In the genomic region with DNA sequence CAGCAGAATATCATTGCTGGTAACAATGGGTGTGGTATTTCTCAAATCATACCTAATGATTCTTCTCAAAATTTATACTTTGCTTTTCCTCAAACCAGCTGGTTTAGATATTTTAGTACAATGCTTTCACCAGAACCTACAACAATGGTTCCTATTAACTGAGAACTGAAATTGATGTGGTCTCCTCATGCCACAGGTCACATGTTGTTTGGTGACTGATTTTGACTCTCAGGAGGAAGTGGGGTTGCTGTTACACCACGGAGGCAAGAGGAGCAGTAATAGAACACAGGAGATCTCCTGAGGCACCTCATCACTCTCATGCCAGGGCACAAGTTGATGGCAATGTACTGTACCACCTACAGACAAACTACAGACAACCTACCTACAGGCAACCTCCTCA, we compare ENCODE assay signal across 9 cellular contexts. TPM values are rescaled to one million over a fixed set of nuclear protein-coding genes. Genes with fewer than 3 reads are reported as not detected.
DNase-seq lines count a peak whose midpoint lies in the region; ATAC-seq and TF ChIP-seq lines count a peak whose summit lies in the region.
"Had no signal": no experiment of that assay in that cellular context is flagged by ENCODE, and none has a peak within 500 bp of the region (broad histone marks: within the 10 kb centered on the region; RNA-seq: fewer than 3 reads in every experiment).

No MANE protein-coding gene starts in this region.

- H3K27me3 ChIP-seq in KMS-11 (ENCODE audit: insufficient read depth, low read depth) (no peaks in the 10 kb centered on the region), esophagus muscularis mucosa (no peaks in the 10 kb centered on the region)

- H3K79me2 ChIP-seq in KMS-11 (ENCODE audit: insufficient read depth, low read depth): peaks cover 8% of the 10 kb centered on the region; the same call in 1 of the 2 replicates

- no peak overlapping the region for H2AFZ ChIP-seq in KMS-11 (ENCODE audit: low read depth)

- peak overlapping the region; percentile 65 for H3K4me2 ChIP-seq in KMS-11

- no peak for TF ChIP-seq EP300 in esophagus muscularis mucosa (IDR thresholded peaks at IDR 0.05)

- H3K27ac Mint-ChIP-seq in effector memory CD8-positive, alpha-beta T cell: no peak overlapping the region

- peaks cover 16% of the 10 kb centered on the region for H3K36me3 Mint-ChIP-seq in effector memory CD8-positive, alpha-beta T cell (ENCODE audit: insufficient read depth)

- no peaks in the 10 kb centered on the region for H3K27me3 Mint-ChIP-seq in effector memory CD8-positive, alpha-beta T cell

- peak; percentile 55 for ATAC-seq in GM18517 (IDR thresholded peaks at IDR 0.05; ENCODE audit: unreplicated experiment)
- ATAC-seq in GM21619 (IDR thresholded peaks at IDR 0.05; ENCODE audit: unreplicated experiment): peak; percentile 54
- peak; percentile 18 for ATAC-seq in effector memory CD8-positive, alpha-beta T cell (replicated peaks)

- peak overlapping the region; percentile 42 to 61 for H3K4me3 Mint-ChIP-seq in effector memory CD8-positive, alpha-beta T cell

- H3K27ac ChIP-seq in KMS-11 (peak overlapping the region; percentile 33; the same call in 1 of the 2 replicates), esophagus muscularis mucosa (replicated peaks in 1 of 4) (no peak overlapping the region)

- peak; percentile 23 to 39 (median 25) for DNase-seq in effector memory CD8-positive, alpha-beta T cell
- DNase-seq in NCI-H1092 (lab: John Stamatoyannopoulos, UW) (no peak), NCI-H1436 (lab: John Stamatoyannopoulos, UW) (no peak), esophagus muscularis mucosa (ENCODE audit: extremely low spot score) (no peak)
- no peak for DNase-seq in activated naive CD4-positive, alpha-beta T cell treated with Interleukin-2 at 50 U/mL for 16 hours

- H3K4me1 ChIP-seq in KMS-11 (ENCODE audit: low read depth, poor library complexity, severe bottlenecking): peaks cover 72% of the 10 kb centered on the region
- peaks cover 17 to 23% (median 21%) of the 10 kb centered on the region in 4 donors for H3K4me1 ChIP-seq in esophagus muscularis mucosa

- peaks cover 27 to 29% of the 10 kb centered on the region in 2 donors for H3K4me1 Mint-ChIP-seq in effector memory CD8-positive, alpha-beta T cell (ENCODE audit: low read depth in 2 of 2)

- H3K36me3 ChIP-seq in KMS-11 (ENCODE audit: insufficient read depth): no peaks in the 10 kb centered on the region
- H3K36me3 ChIP-seq in esophagus muscularis mucosa: no peaks in the 10 kb centered on the region

- no peaks in the 10 kb centered on the region for H3K9me3 Mint-ChIP-seq in effector memory CD8-positive, alpha-beta T cell

- H3K4me3 ChIP-seq in KMS-11 (IDR thresholded peaks at IDR 0.05; ENCODE audit: insufficient read depth, low read depth, low read length): no peak overlapping the region
- H3K4me3 ChIP-seq in esophagus muscularis mucosa: no peak overlapping the region
- H3K4me3 ChIP-seq: lung had no signal

- no peaks in the 10 kb centered on the region for H3K9me3 ChIP-seq in esophagus muscularis mucosa

- WGBS in esophagus muscularis mucosa: 55% methylated on average over 1 of the region's 1 CpG

- no peak overlapping the region for H3K9ac ChIP-seq in KMS-11

- TF ChIP-seq CTCF in KMS-11 (conservative IDR thresholded peaks at IDR 0.05; ENCODE audit: low read depth, low read length) (no peak), esophagus muscularis mucosa (IDR thresholded peaks at IDR 0.05) (no peak)

- intact Hi-C loops in esophagus muscularis mucosa (cut with DNase I): no loop called here

- TF ChIP-seq POLR2A in esophagus muscularis mucosa (IDR thresholded peaks at IDR 0.05; ENCODE audit: low read depth): no peak

- H4K20me1 ChIP-seq in KMS-11 (ENCODE audit: insufficient read depth): no peaks in the 10 kb centered on the region

RNA-seq across cellular contexts. Expression of a gene that starts 3.0 kb away (rescaled TPM):
- 10 to 100 TPM; 21.6 to 39.3 (median 28.6) TPM for total RNA-seq in esophagus muscularis mucosa

Comparison
In these comparisons a context has a peak if more than half of its experiments do, and no peak if none do; other contexts are left out.
1. DNase-seq: peak in effector memory CD8-positive, alpha-beta T cell (3 of 3); none in NCI-H1092 (single experiment), NCI-H1436 (single experiment), esophagus muscularis mucosa (single experiment) and activated naive CD4-positive, alpha-beta T cell treated with Interleukin-2 at 50 U/mL for 16 hours (single experiment).
2. Peak in every context shown above with its lines, with median percentiles within 50 percentile points of each other: ATAC-seq.